8 cellular contexts compared by ENCODE assay signal in genomic region chr19:50476943-50477264, GRCh38. TPM values are rescaled to one million over a fixed set of nuclear protein-coding genes. Genes with fewer than 3 reads are reported as not detected.
DNase-seq lines count a peak whose midpoint lies in the region; ATAC-seq and TF ChIP-seq lines count a peak whose summit lies in the region.

No MANE protein-coding gene starts in this region.

- H3K4me1 ChIP-seq in heart right ventricle = peaks cover 5 to 25% (median 19%) of the 10 kb centered on the region in 9 donors
- peaks cover 16% of the 10 kb centered on the region for H3K4me1 ChIP-seq in upper lobe of right lung

- H3K27me3 ChIP-seq in heart right ventricle (no peaks in the 10 kb centered on the region), brain microvascular endothelial cell (replicated peaks) (no peaks in the 10 kb centered on the region), upper lobe of right lung (no peaks in the 10 kb centered on the region)

- DNase-seq in heart right ventricle (no peak), Right ventricle myocardium superior (no peak), brain microvascular endothelial cell (no peak), mesothelial cell of epicardium (ENCODE audit: low spot score in 2 of 2, unreplicated experiment in 2 of 2) (no peak), upper lobe of right lung (no peak), HPDE6-E6E7 (ENCODE audit: extremely low spot score) (no peak)
- DNase-seq in activated CD8-positive, alpha-beta memory T cell treated with anti-CD3 and anti-CD28 coated beads, Interleukin-2, amount 50 U/mL, for 4 hours = no peak

- peaks cover 6% of the 10 kb centered on the region for H3K9me3 Mint-ChIP-seq in mesothelial cell of epicardium

- whole genome bisulfite sequencing in heart right ventricle, 2 donors = 17 to 23% methylated on average over 17 of the region's 17 CpGs

- no peaks in the 10 kb centered on the region for H3K9me3 ChIP-seq in heart right ventricle
- no peaks in the 10 kb centered on the region for H3K9me3 ChIP-seq in upper lobe of right lung

- H3K4me3 ChIP-seq in heart right ventricle (peak overlapping the region; percentile 72 to 100 (median 90)), brain microvascular endothelial cell (ENCODE audit: low read depth, low read length) (peak overlapping the region; percentile 87), upper lobe of right lung (peak overlapping the region; percentile 98)

- H3K36me3 Mint-ChIP-seq in mesothelial cell of epicardium = peaks cover 23% of the 10 kb centered on the region

- H3K36me3 ChIP-seq in heart right ventricle (peaks cover 0 to 40% (median 19%) of the 10 kb centered on the region in 9 donors), brain microvascular endothelial cell (replicated peaks) (peaks cover 15% of the 10 kb centered on the region), upper lobe of right lung (peaks cover 31% of the 10 kb centered on the region)

- H3K4me1 Mint-ChIP-seq in mesothelial cell of epicardium = peaks cover 16% of the 10 kb centered on the region

- intact Hi-C loops in heart right ventricle (cut with DNase I) (loop anchor here in 2 of 10 donors (2.0 to 5.0 kb wide), 3 partner anchors 34 to 105 kb away; partner anchors contain the start of genes JOSD2 (in 2 of the 2) and ASPDH (in 1 of the 2)), Right ventricle myocardium superior (cut with DNase I) (no loop called here), upper lobe of right lung (cut with DNase I) (no loop called here)

- H3K27ac ChIP-seq in heart right ventricle (peak overlapping the region in 7 of 10 donors; percentile 54 to 89 (median 77)), brain microvascular endothelial cell (no peak overlapping the region), upper lobe of right lung (peak overlapping the region; percentile 86)

- H3K27ac Mint-ChIP-seq in mesothelial cell of epicardium = peak overlapping the region; percentile 97

- no peak for TF ChIP-seq CTCF in heart right ventricle (IDR thresholded peaks at IDR 0.05)
- TF ChIP-seq CTCF in brain microvascular endothelial cell (IDR thresholded peaks at IDR 0.05; ENCODE audit: low read depth, low read length, missing control alignments) = no peak
- TF ChIP-seq CTCF in mesothelial cell of epicardium (IDR thresholded peaks at IDR 0.05; ENCODE audit: unreplicated experiment) = no peak
- no peak for TF ChIP-seq CTCF in upper lobe of right lung (IDR thresholded peaks at IDR 0.05)

- ATAC-seq in heart right ventricle = no peak
- no peak for ATAC-seq in Right ventricle myocardium superior (ENCODE audit: poor library complexity)
- ATAC-seq in upper lobe of right lung = no peak
- ATAC-seq in HG02571 (IDR thresholded peaks at IDR 0.05; ENCODE audit: unreplicated experiment) = no peak

- no peaks in the 10 kb centered on the region for H3K27me3 Mint-ChIP-seq in mesothelial cell of epicardium (ENCODE audit: low read depth)

- peak overlapping the region; percentile 91 for H3K4me3 Mint-ChIP-seq in mesothelial cell of epicardium

- in situ Hi-C loops in brain microvascular endothelial cell (cut with HindIII; ENCODE audit: low pct_ligation_motif_present, low sequenced_read_pairs) = no loop called here

RNA-seq across cellular contexts. Expression of gene GARIN5A, which starts 0.3 kb away (rescaled TPM):
- 1 to 10 TPM; 1.2 to 4.3 (median 2.0) TPM for total RNA-seq in heart right ventricle
- 1 to 10 TPM; 1.5 to 1.8 TPM for polyA plus RNA-seq in heart right ventricle
- 2.0 TPM for total RNA-seq in Right ventricle myocardium superior
- total RNA-seq in mesothelial cell of epicardium = 10.1 to 12.7 TPM (median 11.5 TPM) in 3 replicates
- total RNA-seq in upper lobe of right lung = 3.8 TPM

RNA-seq across cellular contexts. Expression of gene EMC10, which starts 0.6 kb away (rescaled TPM):
- total RNA-seq in heart right ventricle (100 to 1,000 TPM in 3 of 10 donors, 10 to 100 TPM in 7; 73.6 to 152 (median 88.9) TPM), Right ventricle myocardium superior (68.7 TPM), mesothelial cell of epicardium (175 to 181 TPM (median 176 TPM) in 3 replicates), upper lobe of right lung (103 TPM)
- polyA plus RNA-seq in heart right ventricle = 100 to 1,000 TPM in 1 of 2 donors, 10 to 100 TPM in 1; 84.3 to 113 TPM

RNA-seq across cellular contexts. Expression of gene JOSD2, which starts 34.1 kb away (rescaled TPM):
- total RNA-seq in heart right ventricle = 10 to 100 TPM; 13.3 to 42.3 (median 25.2) TPM
- 10 to 100 TPM; 64.0 to 69.6 TPM for polyA plus RNA-seq in heart right ventricle
- total RNA-seq in Right ventricle myocardium superior = 39.8 TPM
- 16.4 to 18.7 TPM (median 17.5 TPM) in 3 replicates for total RNA-seq in mesothelial cell of epicardium
- total RNA-seq in upper lobe of right lung = 34.7 TPM

RNA-seq across cellular contexts. Expression of gene ASPDH, which starts 36.8 kb away (rescaled TPM):
- total RNA-seq in heart right ventricle = not detected
- not detected for polyA plus RNA-seq in heart right ventricle
- not detected for total RNA-seq in Right ventricle myocardium superior
- total RNA-seq in mesothelial cell of epicardium = 0.70 TPM in 1 of 3 replicates, not detected in the others
- not detected for total RNA-seq in upper lobe of right lung

RNA-seq across cellular contexts. Expression of gene MYBPC2, which starts 44.2 kb away (rescaled TPM):
- total RNA-seq in heart right ventricle (under 1 TPM in 2 of 10 donors, not detected in 8; 0.13 to 0.35 TPM), Right ventricle myocardium superior (not detected), mesothelial cell of epicardium (0.89 to 1.9 TPM (median 1.2 TPM) in 3 replicates), upper lobe of right lung (0.12 TPM)
- under 1 TPM in 1 of 2 donors, not detected in 1; 0.01 TPM for polyA plus RNA-seq in heart right ventricle
